8 cellular contexts compared by ENCODE assay signal in genomic region chr2:171811229-171811628, GRCh38.
A peak's percentile ranks its signal among the peaks of the same experiment; 100 is the strongest.
DNase-seq lines count a peak whose midpoint lies in the region; ATAC-seq and TF ChIP-seq lines count a peak whose summit lies in the region.

No MANE protein-coding gene starts in this region.

- no peaks in the 10 kb centered on the region for H3K9me3 Mint-ChIP-seq in nephron progenitor cell

- H3K4me3 ChIP-seq in HFF-Myc (replicated peaks; ENCODE audit: low read depth, low read length) (no peak overlapping the region), gastroesophageal sphincter (no peak overlapping the region)

- H3K4me3 Mint-ChIP-seq in nephron progenitor cell: no peak overlapping the region

- no peaks in the 10 kb centered on the region for H3K27me3 Mint-ChIP-seq in nephron progenitor cell (ENCODE audit: low read depth, poor library complexity)

- H3K27ac ChIP-seq in gastroesophageal sphincter: no peak overlapping the region

- no peak for TF ChIP-seq EP300 in gastroesophageal sphincter (IDR thresholded peaks at IDR 0.05)

- no peaks in the 10 kb centered on the region for H3K9me3 ChIP-seq in gastroesophageal sphincter

- TF ChIP-seq POLR2A in gastroesophageal sphincter (IDR thresholded peaks at IDR 0.05): no peak

- H3K36me3 Mint-ChIP-seq in nephron progenitor cell (ENCODE audit: low read depth): peaks cover 17% of the 10 kb centered on the region

- DNase-seq in AG09319 (ENCODE audit: extremely low read depth, low read depth): peak; percentile 16
- peak; percentile 25 for DNase-seq in HFF-Myc (ENCODE audit: extremely low read depth, low read depth)
- DNase-seq in RKO (ENCODE audit: low spot score): peak; percentile 44
- DNase-seq in nephron progenitor cell: no peak
- no peak for DNase-seq in NCI-H1048 (lab: John Stamatoyannopoulos, UW)

- no peak overlapping the region for H3K27ac Mint-ChIP-seq in nephron progenitor cell

- peaks cover 6% of the 10 kb centered on the region for H3K4me1 Mint-ChIP-seq in nephron progenitor cell

- no peaks in the 10 kb centered on the region for H3K27me3 ChIP-seq in gastroesophageal sphincter

- 24 to 37% methylated on average over 4 of the region's 4 CpGs for WGBS in gastroesophageal sphincter (ENCODE audit: low coverage in 1 of 2), 2 donors

- peaks cover 0 to 14% (median 0%) of the 10 kb centered on the region in 3 donors for H3K4me1 ChIP-seq in gastroesophageal sphincter

- ATAC-seq in gastroesophageal sphincter (no peak), GM21737 (IDR thresholded peaks at IDR 0.05; ENCODE audit: unreplicated experiment) (no peak), HG03025 (IDR thresholded peaks at IDR 0.05; ENCODE audit: low FRiP score, unreplicated experiment) (no peak)

- H3K36me3 ChIP-seq in gastroesophageal sphincter: peaks cover 0 to 64% of the 10 kb centered on the region in 2 donors

- peak; percentile 33 for TF ChIP-seq CTCF in AG09319 (IDR thresholded peaks at IDR 0.05; ENCODE audit: low read depth, low read length)
- peak; percentile 16 for TF ChIP-seq CTCF in HFF-Myc (IDR thresholded peaks at IDR 0.05; ENCODE audit: low read depth, low read length, missing control alignments)
- peak in 3 of 4 experiments; percentile 18 to 53 (median 43) for TF ChIP-seq CTCF in gastroesophageal sphincter (IDR thresholded peaks at IDR 0.05)
- no peak for TF ChIP-seq CTCF in nephron progenitor cell (IDR thresholded peaks at IDR 0.05)

Comparison
In these comparisons a context has a peak if more than half of its experiments do, and no peak if none do; other contexts are left out.
1. DNase-seq: peak in AG09319 (single experiment), HFF-Myc (single experiment) and RKO (single experiment); none in nephron progenitor cell (single experiment) and NCI-H1048 (single experiment).